In the genomic region with DNA sequence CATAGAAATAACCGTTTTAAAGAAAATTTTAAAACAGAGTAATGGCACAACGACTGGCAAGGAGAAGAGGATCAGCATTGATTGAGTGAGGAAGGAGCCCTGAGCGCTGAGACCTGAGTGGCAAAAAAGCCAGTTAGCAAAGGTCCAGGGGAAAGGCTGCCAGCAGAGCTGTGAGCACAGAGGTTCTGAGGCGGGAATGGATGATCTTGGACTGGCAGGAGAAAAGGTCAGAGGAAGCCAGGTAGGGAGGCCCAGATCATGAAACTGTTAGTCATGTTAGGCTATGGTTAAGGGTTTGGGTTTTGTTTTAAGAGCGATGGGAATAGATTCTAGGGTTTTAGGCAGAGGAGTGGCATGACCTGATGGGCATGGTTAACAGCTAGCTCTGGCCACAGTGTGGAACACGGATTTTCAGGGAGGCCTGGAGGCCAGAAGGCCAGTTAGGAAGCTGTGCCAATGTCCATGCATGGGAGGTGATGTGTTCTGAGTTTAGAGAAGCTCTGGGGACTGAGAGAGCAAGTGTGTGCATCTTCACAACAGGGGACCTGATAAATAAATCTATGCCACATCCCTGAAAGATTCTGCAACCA, we compare ENCODE assay signal across 19 cellular contexts. TPM values are rescaled to one million over a fixed set of nuclear protein-coding genes. Genes with fewer than 3 reads are reported as not detected.
A peak's percentile ranks its signal among the peaks of the same experiment; 100 is the strongest.
DNase-seq lines count a peak whose midpoint lies in the region; ATAC-seq and TF ChIP-seq lines count a peak whose summit lies in the region.
"Had no signal": no experiment of that assay in that cellular context is flagged by ENCODE, and none has a peak within 500 bp of the region (broad histone marks: within the 10 kb centered on the region; RNA-seq: fewer than 3 reads in every experiment).

No MANE protein-coding gene starts in this region.

- DNase-seq in stimulated activated naive CD8-positive, alpha-beta T cell treated with anti-CD3 and anti-CD28 coated beads, Interleukin-15, Interleukin-2, amounts not matched to agents 100 U/mL and 50 U/mL, for 24 hours, result no peak
- no peak for DNase-seq in stimulated activated naive CD8-positive, alpha-beta T cell treated with anti-CD3 and anti-CD28 coated beads, Interleukin-15, amount 100 ng/mL, for 72 hours
- DNase-seq in esophagus muscularis mucosa (ENCODE audit: extremely low spot score) (peak; percentile 74), neural crest cell (ENCODE audit: low read depth, low spot score) (no peak), trophoblast cell (no peak), H9 (no peak), spleen (no peak), middle frontal gyrus (ENCODE audit: extremely low spot score, low spot score) (no peak)
- DNase-seq: Calu3; CD4-positive, alpha-beta T cell; COR-L47; DMS79 treated with DMSO at 0.1 percent for 48 hours; GF-D8 had no signal

- H3K36me3 ChIP-seq in esophagus muscularis mucosa, result no peaks in the 10 kb centered on the region
- H3K36me3 ChIP-seq in trophoblast cell (ENCODE audit: control insufficient read depth in 1 of 2, insufficient read depth in 2 of 2, low read length in 2 of 2), result no peaks in the 10 kb centered on the region
- no peaks in the 10 kb centered on the region for H3K36me3 ChIP-seq in spleen
- H3K36me3 ChIP-seq: BLaER1 treated with 17β-estradiol and CSF1 and Interleukin-3, amounts not matched to agents 10 nM and 100 nM; HAP-1 had no signal

- H3K27me3 Mint-ChIP-seq in stimulated activated naive CD8-positive, alpha-beta T cell treated with anti-CD3 and anti-CD28 coated beads, Interleukin-15, amount 100 ng/mL, for 72 hours, result peaks cover under 1% of the 10 kb centered on the region
- H3K27me3 Mint-ChIP-seq in neural crest cell (ENCODE audit: low read depth) (no peaks in the 10 kb centered on the region), H9 (ENCODE audit: low read depth) (no peaks in the 10 kb centered on the region)

- H2AFZ ChIP-seq in trophoblast cell (ENCODE audit: insufficient read depth, low read length, poor library complexity) (no peak overlapping the region), H9 (ENCODE audit: low read length) (no peak overlapping the region)
- H2AFZ ChIP-seq: GM23338 had no signal

- no peak overlapping the region for H4K12ac ChIP-seq in trophoblast cell (ENCODE audit: low read depth, low read length)

- H3K36me3 Mint-ChIP-seq in neural crest cell (ENCODE audit: low read depth), result no peaks in the 10 kb centered on the region
- no peaks in the 10 kb centered on the region for H3K36me3 Mint-ChIP-seq in H9 (ENCODE audit: insufficient read depth in 1 of 3, low read depth in 3 of 3)
- H3K36me3 Mint-ChIP-seq: CD14-positive monocyte had no signal

- H3K4ac ChIP-seq in trophoblast cell (ENCODE audit: low read depth, low read length) (no peak overlapping the region), H9 (ENCODE audit: low read depth, low read length) (no peak overlapping the region)

- H3K79me2 ChIP-seq in trophoblast cell (ENCODE audit: control insufficient read depth, insufficient read depth, low read length, poor library complexity) (no peaks in the 10 kb centered on the region), H9 (ENCODE audit: insufficient read depth, low read length) (no peaks in the 10 kb centered on the region)

- H2BK5ac ChIP-seq in trophoblast cell (ENCODE audit: low read depth, low read length, poor library complexity), result no peak overlapping the region
- H2BK5ac ChIP-seq in H9 (ENCODE audit: insufficient read length, low read length), result no peak overlapping the region

- no peak overlapping the region for H4K91ac ChIP-seq in trophoblast cell (ENCODE audit: low read depth, low read length)
- H4K91ac ChIP-seq in H9 (ENCODE audit: insufficient read length, low read depth, low read length), result no peak overlapping the region

- intact Hi-C loops in esophagus muscularis mucosa (cut with DNase I) (no loop called here), spleen (cut with DNase I; ENCODE audit: low total_unique reads) (no loop called here)

- TF ChIP-seq POLR2A in esophagus muscularis mucosa (IDR thresholded peaks at IDR 0.05; ENCODE audit: low read depth) (no peak), spleen (IDR thresholded peaks at IDR 0.05) (no peak)

- peak; percentile 28 for ATAC-seq in stimulated activated naive CD8-positive, alpha-beta T cell treated with anti-CD3 and anti-CD28 coated beads, Interleukin-15, Interleukin-2, amounts not matched to agents 100 U/mL and 50 U/mL, for 24 hours
- no peak for ATAC-seq in stimulated activated naive CD8-positive, alpha-beta T cell treated with anti-CD3 and anti-CD28 coated beads, Interleukin-15, amount 100 ng/mL, for 72 hours
- ATAC-seq: GM23338 had no signal

- no peak overlapping the region for H3K9ac ChIP-seq in trophoblast cell (ENCODE audit: low read length)
- no peak overlapping the region for H3K9ac ChIP-seq in H9 (ENCODE audit: extremely low read depth, insufficient read length, low read length)
- H3K9ac ChIP-seq: BLaER1 treated with 17β-estradiol and CSF1 and Interleukin-3, amounts not matched to agents 10 nM and 100 nM had no signal

- H3K4me2 ChIP-seq in trophoblast cell (ENCODE audit: low read length) (no peak overlapping the region), H9 (ENCODE audit: insufficient read depth, insufficient read length, low read length) (no peak overlapping the region)
- H3K4me2 ChIP-seq: BLaER1 treated with 17β-estradiol and CSF1 and Interleukin-3, amounts not matched to agents 10 nM and 100 nM; GM23338 had no signal

- H4K5ac ChIP-seq in H9 (ENCODE audit: insufficient read length, low read depth, low read length), result no peak overlapping the region

- H3K18ac ChIP-seq in trophoblast cell (ENCODE audit: low read length) (no peak overlapping the region), H9 (ENCODE audit: insufficient read length, low read depth, low read length) (no peak overlapping the region)

- H3K23me2 ChIP-seq in H9 (ENCODE audit: insufficient read length, low read depth, low read length, poor library complexity, severe bottlenecking), result no peaks in the 10 kb centered on the region

- H2AK5ac ChIP-seq in trophoblast cell (ENCODE audit: low read length) (no peak overlapping the region), H9 (ENCODE audit: insufficient read length, low read length) (no peak overlapping the region)

- no peak overlapping the region for H2BK120ac ChIP-seq in trophoblast cell (ENCODE audit: insufficient read depth, low read length, poor library complexity)
- H2BK120ac ChIP-seq in H9 (ENCODE audit: low read depth, low read length, poor library complexity, severe bottlenecking), result no peak overlapping the region

- 73% methylated on average over 6 of the region's 6 CpGs for WGBS in esophagus muscularis mucosa
- WGBS in trophoblast cell (ENCODE audit: extremely low coverage, insufficient coverage, insufficient read length), result 100% methylated on average over 1 of the region's 6 CpGs
- WGBS in H9 (ENCODE audit: extremely low coverage, insufficient read length, low lambda C conversion rate), result 100% methylated on average over 1 of the region's 6 CpGs
- 63 to 83% (median 69%) methylated on average over 6 of the region's 6 CpGs for WGBS in spleen, 5 donors

- H3K4me1 Mint-ChIP-seq in stimulated activated naive CD8-positive, alpha-beta T cell treated with anti-CD3 and anti-CD28 coated beads, Interleukin-15, amount 100 ng/mL, for 72 hours, result peaks cover 8% of the 10 kb centered on the region
- no peaks in the 10 kb centered on the region for H3K4me1 Mint-ChIP-seq in neural crest cell
- H3K4me1 Mint-ChIP-seq in H9, result peaks cover 9 to 18% of the 10 kb centered on the region in 2 experiments
- H3K4me1 Mint-ChIP-seq: B cell had no signal

- no peaks in the 10 kb centered on the region for H3K9me3 Mint-ChIP-seq in stimulated activated naive CD8-positive, alpha-beta T cell treated with anti-CD3 and anti-CD28 coated beads, Interleukin-15, amount 100 ng/mL, for 72 hours
- H3K9me3 Mint-ChIP-seq in neural crest cell (no peaks in the 10 kb centered on the region), H9 (no peaks in the 10 kb centered on the region)
- H3K9me3 Mint-ChIP-seq: CD4-positive, alpha-beta T cell; GM23338 had no signal

- H3K4me3 ChIP-seq in esophagus muscularis mucosa (no peak overlapping the region), trophoblast cell (ENCODE audit: low read depth, low read length) (no peak overlapping the region), spleen (no peak overlapping the region)
- H3K4me3 ChIP-seq: BLaER1 treated with 17β-estradiol and CSF1 and Interleukin-3, amounts not matched to agents 10 nM and 100 nM; GM23338; HAP-1 had no signal

- H3K4me3 Mint-ChIP-seq in stimulated activated naive CD8-positive, alpha-beta T cell treated with anti-CD3 and anti-CD28 coated beads, Interleukin-15, amount 100 ng/mL, for 72 hours, result no peak overlapping the region
- no peak overlapping the region for H3K4me3 Mint-ChIP-seq in neural crest cell
- H3K4me3 Mint-ChIP-seq in H9, result no peak overlapping the region
- H3K4me3 Mint-ChIP-seq: B cell; CD14-positive monocyte; CD4-positive, alpha-beta T cell; GM23338 had no signal

- H4K20me1 ChIP-seq in H9 (ENCODE audit: control insufficient read depth, insufficient read depth, insufficient read length), result no peaks in the 10 kb centered on the region
- H4K20me1 ChIP-seq: BLaER1 treated with 17β-estradiol and CSF1 and Interleukin-3, amounts not matched to agents 10 nM and 100 nM had no signal

- no peak overlapping the region for H3K14ac ChIP-seq in trophoblast cell (ENCODE audit: low read length)
- no peak overlapping the region for H3K14ac ChIP-seq in H9 (ENCODE audit: insufficient read depth, low read length)

- H3K56ac ChIP-seq in H9 (ENCODE audit: insufficient read length, low read depth, low read length), result no peak overlapping the region

- H3K4me1 ChIP-seq in esophagus muscularis mucosa (no peaks in the 10 kb centered on the region), trophoblast cell (ENCODE audit: control insufficient read depth in 1 of 2, insufficient read depth in 2 of 2, low read length in 2 of 2) (peaks cover 0 to 4% of the 10 kb centered on the region in 2 experiments), H9 (ENCODE audit: insufficient read depth, low read length) (no peaks in the 10 kb centered on the region), spleen (no peaks in the 10 kb centered on the region)
- H3K4me1 ChIP-seq: BLaER1 treated with 17β-estradiol and CSF1 and Interleukin-3, amounts not matched to agents 10 nM and 100 nM; HAP-1 had no signal

- H3K27ac ChIP-seq in esophagus muscularis mucosa (replicated peaks in 1 of 4) (no peak overlapping the region), trophoblast cell (ENCODE audit: low read depth, low read length) (no peak overlapping the region), H9 (ENCODE audit: insufficient read length, low read depth, low read length) (no peak overlapping the region), spleen (no peak overlapping the region)
- H3K27ac ChIP-seq: 22Rv1; BLaER1 treated with 17β-estradiol and CSF1 and Interleukin-3, amounts not matched to agents 10 nM and 100 nM had no signal

- H3K23ac ChIP-seq in trophoblast cell (ENCODE audit: low read length) (peak overlapping the region; percentile 93), H9 (ENCODE audit: insufficient read length, low read depth, low read length) (no peak overlapping the region)

- H2BK12ac ChIP-seq in trophoblast cell (ENCODE audit: low read length), result no peak overlapping the region
- H2BK12ac ChIP-seq in H9 (ENCODE audit: insufficient read length, low read depth, low read length), result no peak overlapping the region

- H4K8ac ChIP-seq in trophoblast cell (ENCODE audit: low read depth, low read length), result no peak overlapping the region
- H4K8ac ChIP-seq in H9 (replicated peaks; ENCODE audit: insufficient read length, low read depth, low read length), result no peak overlapping the region

- H3K27me3 ChIP-seq in esophagus muscularis mucosa (no peaks in the 10 kb centered on the region), trophoblast cell (ENCODE audit: insufficient read depth, low read length) (no peaks in the 10 kb centered on the region), H9 (ENCODE audit: insufficient read depth, low read length) (no peaks in the 10 kb centered on the region), spleen (replicated peaks in 1 of 7) (no peaks in the 10 kb centered on the region)
- H3K27me3 ChIP-seq: BLaER1 treated with 17β-estradiol and CSF1 and Interleukin-3, amounts not matched to agents 10 nM and 100 nM had no signal

- no peak overlapping the region for H3T11ph ChIP-seq in H9 (ENCODE audit: low read length)

- no peak for TF ChIP-seq EP300 in esophagus muscularis mucosa (IDR thresholded peaks at IDR 0.05)

- H2BK20ac ChIP-seq in H9 (ENCODE audit: low read depth, low read length, poor library complexity, severe bottlenecking), result no peak overlapping the region

- peak overlapping the region in 1 of 2 donors; percentile 68 for H3K27ac Mint-ChIP-seq in stimulated activated naive CD8-positive, alpha-beta T cell treated with anti-CD3 and anti-CD28 coated beads, Interleukin-15, amount 100 ng/mL, for 72 hours
- peak overlapping the region; percentile 73 for H3K27ac Mint-ChIP-seq in neural crest cell (ENCODE audit: unreplicated experiment)
- no peak overlapping the region for H3K27ac Mint-ChIP-seq in H9
- H3K27ac Mint-ChIP-seq: B cell; CD4-positive, alpha-beta T cell had no signal

- H2BK15ac ChIP-seq in H9 (ENCODE audit: low read depth, low read length), result no peak overlapping the region

- no peak for TF ChIP-seq CTCF in esophagus muscularis mucosa (IDR thresholded peaks at IDR 0.05)
- no peak for TF ChIP-seq CTCF in neural crest cell (conservative IDR thresholded peaks at IDR 0.05)
- no peak for TF ChIP-seq CTCF in H9 (conservative IDR thresholded peaks at IDR 0.05)
- TF ChIP-seq CTCF in spleen (IDR thresholded peaks at IDR 0.05 in 8 of 11, conservative IDR thresholded peaks at IDR 0.05 in 3 of 11), result no peak

- no peaks in the 10 kb centered on the region for H3K9me3 ChIP-seq in esophagus muscularis mucosa
- no peaks in the 10 kb centered on the region for H3K9me3 ChIP-seq in trophoblast cell (ENCODE audit: insufficient read depth, low read depth, low read length)
- no peaks in the 10 kb centered on the region for H3K9me3 ChIP-seq in H9 (ENCODE audit: control insufficient read depth, low read depth, low read length)
- H3K9me3 ChIP-seq in spleen, result no peaks in the 10 kb centered on the region
- H3K9me3 ChIP-seq: BLaER1 treated with 17β-estradiol and CSF1 and Interleukin-3, amounts not matched to agents 10 nM and 100 nM; HAP-1 had no signal

- H3K79me1 ChIP-seq in trophoblast cell (ENCODE audit: low read length) (no peaks in the 10 kb centered on the region), H9 (ENCODE audit: insufficient read depth, low read depth, low read length, poor library complexity, severe bottlenecking) (no peaks in the 10 kb centered on the region)

RNA-seq across cellular contexts. Expression of gene GALNT10, which starts 57.7 kb away (rescaled TPM):
- total RNA-seq in esophagus muscularis mucosa (10 to 100 TPM; 21.4 to 49.8 (median 44.7) TPM), neural crest cell (39.8 and 42.3 TPM in 2 replicates), H9 (2021) (15.3 and 15.4 TPM in 2 replicates), spleen (10 to 100 TPM; 40.5 to 50.2 (median 43.8) TPM)
- polyA plus RNA-seq in trophoblast cell (2013), result 135 and 140 TPM in 2 replicates
- polyA plus RNA-seq in spleen, result 10 to 100 TPM in 1 of 3 donors, 1 to 10 TPM in 2; 7.6 to 13.7 (median 8.3) TPM
